7 cellular contexts compared by ENCODE assay signal in genomic region chr22:22195265-22196017, GRCh38.
DNase-seq lines count a peak whose midpoint lies in the region; ATAC-seq, FAIRE-seq and TF ChIP-seq lines count a peak whose summit lies in the region.

No MANE protein-coding gene starts in this region.

- DNase-seq in NCI-H1417 (lab: John Stamatoyannopoulos, UW) (peak; percentile 61 to 87 (median 69)), T-helper 2 cell (peak; percentile 40 to 74 (median 71)), astrocyte of the hippocampus (ENCODE audit: low read depth, low spot score) (peak; percentile 76)
- peak; percentile 84 for DNase-seq in stimulated activated CD4-positive, alpha-beta T cell treated with anti-CD3 and anti-CD28 coated beads, Interleukin-4, amount 100 ng/mL, for 24 hours

- peak; percentile 93 for TF ChIP-seq CTCF in GM12874 (IDR thresholded peaks at IDR 0.05; ENCODE audit: insufficient read depth, low read depth, low read length)

- FAIRE-seq in islet of Langerhans (lab: Jason Lieb, UNC) = peak; percentile 62

- peak; percentile 64 for ATAC-seq in HG02571 (IDR thresholded peaks at IDR 0.05; ENCODE audit: unreplicated experiment)

Comparison
In these comparisons a context has a peak if more than half of its experiments do, and no peak if none do; other contexts are left out.
1. Peak in every context shown above with its lines: DNase-seq and ATAC-seq.